ENCODE assay signal across 10 cellular contexts in genomic region chr6:51473996-51474975, GRCh38.
"Had no signal": no experiment of that assay in that cellular context is flagged by ENCODE, and none has a peak within 500 bp of the region (broad histone marks: within the 10 kb centered on the region; RNA-seq: fewer than 3 reads in every experiment).

No MANE protein-coding gene starts in this region.

- DNase-seq: activated CD4-positive, alpha-beta T cell treated with anti-CD3 and anti-CD28 coated beads, Interleukin-2, amount 50 U/mL, for 1 hour; activated CD4-positive, CD25-positive, alpha-beta regulatory T cell; activated naive CD4-positive, alpha-beta T cell treated with anti-CD3 and anti-CD28 coated beads, Interleukin-2, amount 50 U/mL, for 16 hours; adrenal gland; cortex of kidney; effector memory CD4-positive, alpha-beta T cell; left lung; stimulated activated CD4-positive, alpha-beta T cell treated with anti-CD3 and anti-CD28 coated beads, Interleukin-2, amount 100 ng/mL, for 48 hours; stimulated activated naive CD8-positive, alpha-beta T cell treated with anti-CD3 and anti-CD28 coated beads, Interleukin-15, Interleukin-2, amounts not matched to agents 100 U/mL and 50 U/mL, for 24 hours; T-helper 17 cell had no signal

- H3K4me3 ChIP-seq: adrenal gland, left lung had no signal

- H3K4me1 ChIP-seq: adrenal gland, left lung had no signal

- ATAC-seq: left lung; stimulated activated naive CD8-positive, alpha-beta T cell treated with anti-CD3 and anti-CD28 coated beads, Interleukin-15, Interleukin-2, amounts not matched to agents 100 U/mL and 50 U/mL, for 24 hours; T-helper 17 cell had no signal

- H3K9me3 ChIP-seq: adrenal gland, left lung had no signal

- H3K36me3 ChIP-seq: adrenal gland, left lung had no signal

- H3K27me3 ChIP-seq: adrenal gland, left lung had no signal

- H3K27ac ChIP-seq: adrenal gland, left lung had no signal
